ENCODE assay signal across 17 cellular contexts in the genomic region with DNA sequence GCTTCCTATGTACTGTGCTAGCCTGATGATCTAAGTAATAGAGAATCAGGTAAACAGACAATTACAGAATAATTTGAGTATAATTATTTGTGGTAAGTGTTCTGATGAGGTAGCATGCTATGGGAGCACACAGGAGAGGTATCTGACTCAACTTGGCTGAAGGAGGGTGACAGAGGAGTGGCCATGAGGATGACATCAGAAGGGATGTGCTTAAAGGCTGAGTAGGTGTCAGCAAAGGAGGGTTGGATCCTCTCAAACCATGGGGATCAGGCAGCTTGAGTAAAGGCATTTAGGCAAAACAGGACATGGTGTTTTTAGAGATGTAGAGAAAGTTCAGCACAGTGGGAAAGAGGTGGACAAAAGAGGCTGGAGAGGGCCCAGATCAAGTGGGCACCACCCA. TPM values are rescaled to one million over a fixed set of nuclear protein-coding genes. Genes with fewer than 3 reads are reported as not detected.
A peak's percentile ranks its signal among the peaks of the same experiment; 100 is the strongest.
DNase-seq lines count a peak whose midpoint lies in the region; ATAC-seq, FAIRE-seq and TF ChIP-seq lines count a peak whose summit lies in the region.
"Had no signal": no experiment of that assay in that cellular context is flagged by ENCODE, and none has a peak within 500 bp of the region (broad histone marks: within the 10 kb centered on the region; RNA-seq: fewer than 3 reads in every experiment).

No MANE protein-coding gene starts in this region.

- peaks cover 1% of the 10 kb centered on the region; the same call in 1 of the 2 replicates for H3K4me1 ChIP-seq in IMR-90 (ENCODE audit: control insufficient read depth, insufficient read depth, low read length)
- no peaks in the 10 kb centered on the region for H3K4me1 ChIP-seq in mesendoderm (ENCODE audit: control insufficient read depth, low read depth, low read length)

- no peaks in the 10 kb centered on the region; the same call in 1 of the 2 replicates for H3K9me1 ChIP-seq in IMR-90 (ENCODE audit: insufficient read depth, low read length)

- H4K20me1 ChIP-seq in IMR-90 (ENCODE audit: insufficient read depth, low read length) = no peaks in the 10 kb centered on the region; the same call in 1 of the 2 replicates

- no peaks in the 10 kb centered on the region for H3K9me3 ChIP-seq in IMR-90 (ENCODE audit: control insufficient read depth, insufficient read depth, low read length)
- H3K9me3 ChIP-seq: A549 had no signal

- H2BK20ac ChIP-seq in IMR-90 (ENCODE audit: low read depth, low read length) = no peak overlapping the region

- H3K27me3 ChIP-seq in IMR-90 (ENCODE audit: control insufficient read depth, insufficient read depth, low read length) = no peaks in the 10 kb centered on the region
- no peaks in the 10 kb centered on the region for H3K27me3 ChIP-seq in mesendoderm (ENCODE audit: insufficient read depth, low read length, poor library complexity)

- H3K4me3 ChIP-seq in IMR-90 (ENCODE audit: insufficient read depth, low read depth, low read length) (no peak overlapping the region), epithelial cell of esophagus (ENCODE audit: low read length) (no peak overlapping the region), mesendoderm (ENCODE audit: low read length) (no peak overlapping the region)
- H3K4me3 ChIP-seq: A549 had no signal

- H3K4me2 ChIP-seq in IMR-90 (ENCODE audit: low read depth, low read length) (no peak overlapping the region), mesendoderm (ENCODE audit: low read length) (no peak overlapping the region)
- H3K4me2 ChIP-seq: A549 had no signal

- TF ChIP-seq CTCF in IMR-90 (conservative IDR thresholded peaks at IDR 0.05; ENCODE audit: low read depth, low read length) (no peak), epithelial cell of esophagus (IDR thresholded peaks at IDR 0.05; ENCODE audit: insufficient read depth, low read depth, low read length, missing control alignments) (no peak)

- H3K79me2 ChIP-seq in mesendoderm (ENCODE audit: control insufficient read depth, insufficient read depth, low read length) = no peaks in the 10 kb centered on the region

- H2BK5ac ChIP-seq in IMR-90 (ENCODE audit: low read depth, low read length, poor library complexity, severe bottlenecking) (no peak overlapping the region), mesendoderm (ENCODE audit: low read length) (no peak overlapping the region)

- TF ChIP-seq RAD21 in IMR-90 (IDR thresholded peaks at IDR 0.05; ENCODE audit: low read length) = no peak

- no peak overlapping the region for H3K14ac ChIP-seq in IMR-90 (replicated peaks; ENCODE audit: low read depth, low read length)

- H2AK5ac ChIP-seq in IMR-90 (ENCODE audit: low read depth, low read length) = no peak overlapping the region
- H2AK5ac ChIP-seq in mesendoderm (ENCODE audit: low read length) = no peak overlapping the region

- H3K79me1 ChIP-seq in IMR-90 (ENCODE audit: low read depth in 1 of 2, low read length in 2 of 2) = peaks cover 3 to 29% of the 10 kb centered on the region in 2 experiments; a peak in 3 of 4 replicates
- no peaks in the 10 kb centered on the region for H3K79me1 ChIP-seq in mesendoderm (ENCODE audit: low read length)

- H3K27ac ChIP-seq in IMR-90 (ENCODE audit: insufficient read depth, low read length) (no peak overlapping the region), mesendoderm (ENCODE audit: low read depth, low read length) (no peak overlapping the region)
- H3K27ac ChIP-seq: A549 had no signal

- H4K5ac ChIP-seq in IMR-90 (ENCODE audit: low read depth, low read length) = no peak overlapping the region
- no peak overlapping the region for H4K5ac ChIP-seq in mesendoderm (ENCODE audit: low read length)

- dilution Hi-C loops in IMR-90 (cut with HindIII; ENCODE audit: low sequenced_read_pairs, unreplicated experiment) = no loop called here

- no peak overlapping the region for H3K23ac ChIP-seq in IMR-90 (ENCODE audit: low read depth, low read length)
- H3K23ac ChIP-seq in mesendoderm (ENCODE audit: low read length) = no peak overlapping the region

- in situ Hi-C loops in IMR-90 (cut with MboI; ENCODE audit: low sequenced_read_pairs) = no loop called here

- no peak overlapping the region for H2AFZ ChIP-seq in IMR-90 (replicated peaks; ENCODE audit: low read length, poor library complexity)

- no peak overlapping the region for H2BK15ac ChIP-seq in IMR-90 (ENCODE audit: low read depth, low read length)
- H2BK15ac ChIP-seq in mesendoderm (replicated peaks; ENCODE audit: low read depth) = no peak overlapping the region

- H3K18ac ChIP-seq in IMR-90 (ENCODE audit: low read depth, low read length) (no peak overlapping the region), mesendoderm (ENCODE audit: low read length) (no peak overlapping the region)

- no peak for TF ChIP-seq POLR2A in GM12891 (IDR thresholded peaks at IDR 0.05; ENCODE audit: low read depth, low read length)
- TF ChIP-seq POLR2A in IMR-90 (IDR thresholded peaks at IDR 0.05; ENCODE audit: low read depth, low read length) = no peak

- no peak overlapping the region for H3K4ac ChIP-seq in IMR-90 (ENCODE audit: low read depth, low read length)
- no peak overlapping the region for H3K4ac ChIP-seq in mesendoderm (ENCODE audit: low read depth, low read length)

- intact Hi-C loops in IMR-90 (cut with micrococcal nuclease) = no loop called here

- no TSS peak for BruUV-seq in IMR-90 (replicated peaks; lab: Mats Ljungman, UMichigan)

- ATAC-seq in IMR-90 (ENCODE audit: low read depth) (no peak), GM19395 (IDR thresholded peaks at IDR 0.05; ENCODE audit: unreplicated experiment) (no peak)
- ATAC-seq: A549; CD8-positive, alpha-beta T cell; HCT116 had no signal

- FAIRE-seq in GM12891 (lab: Jason Lieb, UNC) = peak; percentile 72
- FAIRE-seq: A549, D721Med, H54 had no signal

- H3K9ac ChIP-seq in IMR-90 (ENCODE audit: low read depth, low read length) = no peak overlapping the region
- no peak overlapping the region for H3K9ac ChIP-seq in mesendoderm (ENCODE audit: low read length)

- H3K36me3 ChIP-seq in IMR-90 (ENCODE audit: control insufficient read depth, insufficient read depth, low read length) = peaks cover 2% of the 10 kb centered on the region; the same call in 1 of the 2 replicates
- H3K36me3 ChIP-seq in mesendoderm (ENCODE audit: control insufficient read depth, insufficient read depth, low read length) = no peaks in the 10 kb centered on the region

- H2BK120ac ChIP-seq in IMR-90 (ENCODE audit: low read depth, low read length) = no peak overlapping the region
- no peak overlapping the region for H2BK120ac ChIP-seq in mesendoderm (ENCODE audit: low read depth, low read length)

- H4K8ac ChIP-seq in IMR-90 (ENCODE audit: low read depth in 2 of 2, low read length in 2 of 2) (no peak overlapping the region), mesendoderm (ENCODE audit: low read depth, low read length) (no peak overlapping the region)

- H2AK9ac ChIP-seq in IMR-90 (replicated peaks; ENCODE audit: low read depth, low read length, poor library complexity) = no peak overlapping the region

- POLR2A ChIA-PET in IMR-90 (lab: Charles Lee; ENCODE audit: unreplicated experiment) = no interaction called here

- H3K56ac ChIP-seq in IMR-90 (ENCODE audit: extremely low read depth, insufficient read depth, low read length) = no peak overlapping the region
- no peak overlapping the region for H3K56ac ChIP-seq in mesendoderm (ENCODE audit: low read length)

- CTCF ChIA-PET in IMR-90 (lab: Yijun Ruan, JAX) = no interaction called here

- DNase-seq in GM12891 (ENCODE audit: insufficient read length, low spot score) = no peak
- DNase-seq in IMR-90 = peak; percentile 8
- DNase-seq in epithelial cell of esophagus (ENCODE audit: low read depth) = peak; percentile 18
- peak; percentile 13 for DNase-seq in mesendoderm
- no peak for DNase-seq in DMS53 treated with DMSO at 0.1 percent for 48 hours (lab: John Stamatoyannopoulos, UW; ENCODE audit: unreplicated experiment)
- DNase-seq in dermis blood vessel endothelial cell = no peak
- no peak for DNase-seq in NAMALWA (ENCODE audit: low spot score)
- DNase-seq: CD8-positive, alpha-beta T cell; COR-L47; DMS153; DND-41; GF-D8 had no signal

- no peak overlapping the region for H4K91ac ChIP-seq in IMR-90 (ENCODE audit: insufficient read depth, low read depth, low read length)

TF ChIP-seq in GM12891, 5 proteins besides CTCF, POLR2A, EP300 and RAD21:
- TF ChIP-seq PAX5 (IDR thresholded peaks at IDR 0.05; ENCODE audit: insufficient read depth, low read length, severe bottlenecking) = no peak
- no peak for TF ChIP-seq POU2F2 (IDR thresholded peaks at IDR 0.05; ENCODE audit: low read depth, low read length)
- no peak for TF ChIP-seq POLR2AphosphoS5 (IDR thresholded peaks at IDR 0.05; ENCODE audit: low read depth, low read length)
- no peak for TF ChIP-seq TAF1 (IDR thresholded peaks at IDR 0.05; ENCODE audit: low read depth, low read length)
- TF ChIP-seq SPI1 (IDR thresholded peaks at IDR 0.05; ENCODE audit: low read depth, low read length) = no peak
TF ChIP-seq in GM12891: peak in this region for 0.

TF ChIP-seq in IMR-90, 13 proteins besides CTCF, POLR2A, EP300 and RAD21:
- TF ChIP-seq BHLHE40 (IDR thresholded peaks at IDR 0.05; ENCODE audit: low read depth, low read length) = no peak
- TF ChIP-seq MAFK (IDR thresholded peaks at IDR 0.05; ENCODE audit: low read depth, low read length) = no peak

RNA-seq across cellular contexts. Expression of gene KLHDC10, which starts 29.0 kb away (rescaled TPM):
- 7.5 TPM for polyA plus RNA-seq in GM12891 (2012; ENCODE audit: low read depth, missing spikeins)
- total RNA-seq in IMR-90 (2012; rRNA removed) = 27.1 and 34.2 TPM in 2 replicates
- polyA plus RNA-seq in IMR-90 (2012; rRNA removed) = 12.4 and 13.3 TPM in 2 replicates
- 3.1 and 3.2 TPM in 2 replicates for polyA plus RNA-seq in IMR-90 (2012; cell fraction: cytosol; rRNA removed)
- 6.6 and 35.5 TPM in 2 replicates for polyA plus RNA-seq in IMR-90 (2012; cell fraction: nucleus; rRNA removed; ENCODE audit: low replicate concordance)
- 6.6 TPM for polyA plus RNA-seq in mesendoderm (2013, experiment 1 of 2)
- 6.7 TPM for polyA plus RNA-seq in mesendoderm (2013, experiment 2 of 2)
- 26.9 and 33.8 TPM in 2 replicates for total RNA-seq in dermis blood vessel endothelial cell

RNA-seq across cellular contexts. Expression of gene ZC3HC1, which starts 48.2 kb away (rescaled TPM):
- polyA plus RNA-seq in GM12891 (2012; ENCODE audit: low read depth, missing spikeins) = 14.8 TPM
- 19.4 and 26.3 TPM in 2 replicates for total RNA-seq in IMR-90 (2012; rRNA removed)
- 27.2 and 28.2 TPM in 2 replicates for polyA plus RNA-seq in IMR-90 (2012; rRNA removed)
- polyA plus RNA-seq in IMR-90 (2012; cell fraction: cytosol; rRNA removed) = 16.4 and 33.4 TPM in 2 replicates
- polyA plus RNA-seq in IMR-90 (2012; cell fraction: nucleus; rRNA removed; ENCODE audit: low replicate concordance) = 20.6 and 23.4 TPM in 2 replicates
- polyA plus RNA-seq in mesendoderm (2013, experiment 1 of 2) = 25.1 TPM
- polyA plus RNA-seq in mesendoderm (2013, experiment 2 of 2) = 24.5 TPM
- total RNA-seq in dermis blood vessel endothelial cell = 20.6 and 23.8 TPM in 2 replicates

Comparison
In these comparisons a context has a peak if more than half of its experiments do, and no peak if none do; other contexts are left out.
1. DNase-seq: peak in IMR-90 (single experiment), epithelial cell of esophagus (single experiment) and mesendoderm (single experiment); none in GM12891 (single experiment), DMS53 treated with DMSO at 0.1 percent for 48 hours (single experiment), dermis blood vessel endothelial cell (single experiment) and NAMALWA (single experiment).